In the genomic region with DNA sequence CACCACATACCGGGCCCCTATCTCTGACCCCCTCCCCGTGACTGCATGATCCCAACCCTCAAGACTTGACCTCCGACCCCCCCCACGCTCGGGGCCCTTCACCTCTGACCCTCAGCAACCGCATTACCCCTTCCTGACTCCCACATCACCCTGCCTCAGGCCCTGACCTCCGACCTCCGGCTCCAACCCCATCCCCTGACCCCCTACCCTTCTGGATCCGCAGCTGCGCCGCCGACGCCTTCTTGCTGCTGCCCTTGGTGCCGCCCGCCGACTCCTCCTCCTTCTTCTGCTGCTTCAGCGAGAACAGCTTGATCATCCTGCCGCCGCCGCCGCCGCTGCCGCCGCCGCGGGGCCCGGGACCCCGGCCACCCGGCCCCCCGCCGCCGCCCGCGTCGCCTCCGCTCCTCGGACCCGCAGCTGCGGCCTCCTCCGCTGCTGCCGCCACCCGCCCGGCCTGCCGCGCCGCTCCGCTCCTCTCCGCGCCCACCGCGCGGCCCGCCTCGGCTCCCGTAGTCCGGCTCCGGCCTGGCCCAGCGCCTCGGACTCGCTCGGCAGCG, we compare ENCODE assay signal across 8 cellular contexts.
DNase-seq lines count a peak whose midpoint lies in the region; ATAC-seq and TF ChIP-seq lines count a peak whose summit lies in the region.

A gene (minus strand): TSS at position 546 of the 557 bp plus-strand sequence. CDS start 230 bp downstream, at position 316.

- H3K36me3 ChIP-seq in OCI-LY1 (ENCODE audit: insufficient read depth, low read length) (peaks cover 26% of the 10 kb centered on the region; the same call in 1 of the 2 replicates), iPS-18a (ENCODE audit: control insufficient read depth, low read depth, low read length) (peaks cover 12% of the 10 kb centered on the region)

- no peak for TF ChIP-seq CTCF in OCI-LY1 (IDR thresholded peaks at IDR 0.05; ENCODE audit: low read length)
- TF ChIP-seq CTCF in astrocyte of the cerebellum (IDR thresholded peaks at IDR 0.05; ENCODE audit: low read depth, low read length, missing control alignments) = no peak

- H3K4me1 ChIP-seq in OCI-LY1 (ENCODE audit: insufficient read depth, low read length, severe bottlenecking) = peaks cover 73% of the 10 kb centered on the region
- peaks cover 9% of the 10 kb centered on the region for H3K4me1 ChIP-seq in iPS-18a (ENCODE audit: control insufficient read depth, low read depth, low read length)

- peak; percentile 4 for ATAC-seq in GM19324 (IDR thresholded peaks at IDR 0.05; ENCODE audit: low FRiP score, unreplicated experiment)

- H4K20me1 ChIP-seq in OCI-LY1 (ENCODE audit: insufficient read depth, low read length) = no peaks in the 10 kb centered on the region

- H3K79me2 ChIP-seq in OCI-LY1 (ENCODE audit: insufficient read depth, low read length) = peaks cover 19% of the 10 kb centered on the region

- H3K9ac ChIP-seq in OCI-LY1 (ENCODE audit: low read length) (peak within 1 kb of the TSS; percentile 99), iPS-18a (ENCODE audit: low read length) (peak within 1 kb of the TSS; percentile 98)

- H3K9me2 ChIP-seq in OCI-LY1 (ENCODE audit: low read depth, low read length) = no peaks in the 10 kb centered on the region

- no peak within 1 kb of the TSS for H2AFZ ChIP-seq in OCI-LY1 (ENCODE audit: low read length)

- H3K9me3 ChIP-seq in OCI-LY1 (ENCODE audit: low read length) (no peaks in the 10 kb centered on the region), iPS-18a (ENCODE audit: control insufficient read depth, low read depth, low read length) (no peaks in the 10 kb centered on the region)

- H3K4me2 ChIP-seq in OCI-LY1 (ENCODE audit: low read length) = peak within 1 kb of the TSS; percentile 96

- peaks cover 13% of the 10 kb centered on the region for H3F3A ChIP-seq in OCI-LY1 (ENCODE audit: insufficient read depth, low read length)

- H3K27ac ChIP-seq in OCI-LY1 (ENCODE audit: low read depth, low read length, poor library complexity, severe bottlenecking) (peak within 1 kb of the TSS; percentile 99), iPS-18a (ENCODE audit: low read length) (peak within 1 kb of the TSS; percentile 98)

- H3K27me3 ChIP-seq in OCI-LY1 (ENCODE audit: insufficient read depth, low read length) (no peaks in the 10 kb centered on the region), iPS-18a (ENCODE audit: control insufficient read depth, insufficient read depth, low read length) (no peaks in the 10 kb centered on the region)

- in situ Hi-C loops in astrocyte of the cerebellum (cut with HindIII; ENCODE audit: low sequenced_read_pairs) = no loop called here

- DNase-seq in astrocyte of the cerebellum (ENCODE audit: low read depth) = no peak
- peak; percentile 67 for DNase-seq in stimulated activated CD4-positive, alpha-beta T cell treated with anti-CD3 and anti-CD28 coated beads, Interleukin-1b, Interleukin-23, amount 100 ng/mL, for 48 hours
- no peak for DNase-seq in kidney glomerular epithelial cell (lab: John Stamatoyannopoulos, UW)
- DNase-seq in NCI-H526 (lab: John Stamatoyannopoulos, UW) = no peak
- DNase-seq in kidney tubule cell (ENCODE audit: low spot score) = no peak

- H3K4me3 ChIP-seq in OCI-LY1 (ENCODE audit: low read depth, low read length, poor library complexity, severe bottlenecking) (peak within 1 kb of the TSS; percentile 91), astrocyte of the cerebellum (ENCODE audit: low read depth, low read length) (peak within 1 kb of the TSS; percentile 78), iPS-18a (ENCODE audit: low read length) (peak within 1 kb of the TSS; percentile 92)
